8 cellular contexts compared by ENCODE assay signal in genomic region chr14:24332094-24332983, GRCh38. TPM values are rescaled to one million over a fixed set of nuclear protein-coding genes. Genes with fewer than 3 reads are reported as not detected.
DNase-seq lines count a peak whose midpoint lies in the region; ATAC-seq and TF ChIP-seq lines count a peak whose summit lies in the region.

No MANE protein-coding gene starts in this region.

- 19 to 23% methylated on average over 34 to 62 of the region's 62 CpGs for WGBS in testis, 2 donors

- H3K79me2 ChIP-seq in PC-9 (ENCODE audit: low read depth): no peaks in the 10 kb centered on the region

- H3K36me3 ChIP-seq in HUES48 (ENCODE audit: control insufficient read depth, insufficient read depth, low read length) (no peaks in the 10 kb centered on the region), PC-9 (ENCODE audit: low read depth) (no peaks in the 10 kb centered on the region), testis (ENCODE audit: low read depth, missing control alignments) (no peaks in the 10 kb centered on the region)

- TF ChIP-seq CTCF in PC-9 (conservative IDR thresholded peaks at IDR 0.05) (peak; percentile 45; the same call in 1 of the 2 replicates), fibroblast of villous mesenchyme (IDR thresholded peaks at IDR 0.05; ENCODE audit: insufficient read depth, low read depth, low read length) (peak; percentile 78), testis (IDR thresholded peaks at IDR 0.05) (peak; percentile 49 to 78 (median 72))

- POLR2A ChIA-PET in PC-9 (lab: Charles Lee; ENCODE audit: unreplicated experiment): interaction anchor here (0.5 to 1.1 kb wide), 3 partner anchors 73 to 99 kb away, joined by 3 to 5 read pairs (median 3); no protein-coding TSS in a partner anchor

- peaks cover 30% of the 10 kb centered on the region for H3K36me3 Mint-ChIP-seq in activated T-helper 17 cell treated with anti-CD3 and anti-CD28 coated beads, Interleukin-2, amount 50 U/mL, for 72 hours (ENCODE audit: low read depth)

- DNase-seq in DMS153 (lab: John Stamatoyannopoulos, UW): peak; percentile 79
- DNase-seq in PC-9: peak in 1 of 2 experiments; percentile 53
- DNase-seq in fibroblast of villous mesenchyme (ENCODE audit: low read depth): peak; percentile 56
- peak in 31 of 56 donors; percentile 5 to 77 (median 33) for DNase-seq in nucleus accumbens (lab: John Stamatoyannopoulos, UW)
- peak; percentile 79 for DNase-seq in testis

- no peaks in the 10 kb centered on the region for H3F3A ChIP-seq in PC-9 (ENCODE audit: insufficient read depth, low read depth)

- no TSS peak for BruUV-seq in PC-9 (replicated peaks; lab: Mats Ljungman, UMichigan)

- no peak overlapping the region for H2AFZ ChIP-seq in PC-9

- no peak for TF ChIP-seq POLR2A in testis (IDR thresholded peaks at IDR 0.05)

- peaks cover 20% of the 10 kb centered on the region for H3K4me1 Mint-ChIP-seq in activated T-helper 17 cell treated with anti-CD3 and anti-CD28 coated beads, Interleukin-2, amount 50 U/mL, for 72 hours

- H3K4me1 ChIP-seq in HUES48 (ENCODE audit: control insufficient read depth, insufficient read depth, low read length) (peaks cover 10% of the 10 kb centered on the region; the same call in 1 of the 2 replicates), PC-9 (replicated peaks; ENCODE audit: insufficient read depth) (peaks cover 3% of the 10 kb centered on the region; the same call in 1 of the 2 replicates), testis (peaks cover 21% of the 10 kb centered on the region)

- no peaks in the 10 kb centered on the region for H4K20me1 ChIP-seq in PC-9 (ENCODE audit: insufficient read depth)

- H3K9me3 ChIP-seq in HUES48 (ENCODE audit: control insufficient read depth, insufficient read depth, low read length) (no peaks in the 10 kb centered on the region), PC-9 (ENCODE audit: insufficient read depth, low read depth) (no peaks in the 10 kb centered on the region), testis (no peaks in the 10 kb centered on the region)

- H3K27ac Mint-ChIP-seq in activated T-helper 17 cell treated with anti-CD3 and anti-CD28 coated beads, Interleukin-2, amount 50 U/mL, for 72 hours: peak overlapping the region; percentile 77

- intact Hi-C loops in PC-9 (cut with micrococcal nuclease; ENCODE audit: unreplicated experiment): loop anchor here (2.0 kb wide), 1 partner anchor 346 kb away; no protein-coding TSS in a partner anchor
- intact Hi-C loops in testis (cut with DNase I; ENCODE audit: low total_unique reads): loop anchor here (5.0 kb wide), 1 partner anchor 100 kb away; no protein-coding TSS in a partner anchor

- no peak overlapping the region for H3K4me2 ChIP-seq in PC-9

- peak; percentile 86 for ATAC-seq in GM21423 (IDR thresholded peaks at IDR 0.05; ENCODE audit: unreplicated experiment)
- peak; percentile 76 for ATAC-seq in activated T-helper 17 cell treated with anti-CD3 and anti-CD28 coated beads, Interleukin-2, amount 50 U/mL, for 72 hours (replicated peaks)

- CTCF ChIA-PET in PC-9 (lab: Charles Lee): interaction anchor here (0.6 to 2.9 kb wide), 6 partner anchors 33 to 110 kb away, joined by 3 to 26 read pairs (median 7); partner anchors contain the start of genes DHRS1, NOP9 and TINF2

- H3K4me3 Mint-ChIP-seq in activated T-helper 17 cell treated with anti-CD3 and anti-CD28 coated beads, Interleukin-2, amount 50 U/mL, for 72 hours: peak overlapping the region; percentile 90

- no peaks in the 10 kb centered on the region for H3K9me2 ChIP-seq in PC-9 (ENCODE audit: insufficient read depth)

- H3K27ac ChIP-seq in HUES48 (ENCODE audit: low read depth, low read length) (no peak overlapping the region), PC-9 (no peak overlapping the region), testis (no peak overlapping the region)

- H3K27me3 Mint-ChIP-seq in activated T-helper 17 cell treated with anti-CD3 and anti-CD28 coated beads, Interleukin-2, amount 50 U/mL, for 72 hours: peaks cover 15% of the 10 kb centered on the region

- H3K9ac ChIP-seq in HUES48 (ENCODE audit: low read depth, low read length): no peak overlapping the region

- peaks cover 84% of the 10 kb centered on the region for H3K27me3 ChIP-seq in HUES48 (ENCODE audit: control insufficient read depth, insufficient read depth, low read length)
- no peaks in the 10 kb centered on the region for H3K27me3 ChIP-seq in PC-9 (ENCODE audit: insufficient read depth, low read depth)
- H3K27me3 ChIP-seq in testis: no peaks in the 10 kb centered on the region

- no peaks in the 10 kb centered on the region for H3K9me3 Mint-ChIP-seq in activated T-helper 17 cell treated with anti-CD3 and anti-CD28 coated beads, Interleukin-2, amount 50 U/mL, for 72 hours

- H3K4me3 ChIP-seq in HUES48 (ENCODE audit: low read depth, low read length) (peak overlapping the region; percentile 61), PC-9 (no peak overlapping the region), fibroblast of villous mesenchyme (ENCODE audit: low read depth, low read length) (no peak overlapping the region), testis (no peak overlapping the region)

RNA-seq across cellular contexts. Expression of gene ADCY4, which starts 2.5 kb away (rescaled TPM):
- total RNA-seq in PC-9 (2021) (1.8 and 2.0 TPM in 2 replicates), fibroblast of villous mesenchyme (4.2 and 18.1 TPM in 2 replicates), testis (10 to 100 TPM; 13.9 to 23.1 TPM)
- total RNA-seq in activated T-helper 17 cell treated with anti-CD3 and anti-CD28 coated beads, Interleukin-2, amount 50 U/mL, for 72 hours: 10 to 100 TPM in 1 of 2 donors, 1 to 10 TPM in 1; 2.3 to 10.5 TPM
- polyA plus RNA-seq in testis (ENCODE audit: insufficient read depth, low read depth, low replicate concordance): 10.0 TPM

RNA-seq across cellular contexts. Expression of gene RIPK3, which starts 7.5 kb away (rescaled TPM):
- total RNA-seq in PC-9 (2021) (4.0 and 6.4 TPM in 2 replicates), fibroblast of villous mesenchyme (0.32 and 3.9 TPM in 2 replicates), testis (10 to 100 TPM in 1 of 2 donors, 1 to 10 TPM in 1; 3.2 to 11.3 TPM)
- 10 to 100 TPM; 12.9 to 17.4 TPM for total RNA-seq in activated T-helper 17 cell treated with anti-CD3 and anti-CD28 coated beads, Interleukin-2, amount 50 U/mL, for 72 hours
- 2.8 TPM for polyA plus RNA-seq in testis (ENCODE audit: insufficient read depth, low read depth, low replicate concordance)

RNA-seq across cellular contexts. Expression of gene LTB4R, which starts 21.0 kb away (rescaled TPM):
- total RNA-seq in PC-9 (2021): 10.3 and 16.4 TPM in 2 replicates
- 10 to 100 TPM; 11.6 to 21.4 TPM for total RNA-seq in activated T-helper 17 cell treated with anti-CD3 and anti-CD28 coated beads, Interleukin-2, amount 50 U/mL, for 72 hours
- total RNA-seq in fibroblast of villous mesenchyme: 1.3 and 1.6 TPM in 2 replicates
- total RNA-seq in testis: 10 to 100 TPM; 10.3 to 10.9 TPM
- 5.5 TPM for polyA plus RNA-seq in testis (ENCODE audit: insufficient read depth, low read depth, low replicate concordance)

RNA-seq across cellular contexts. Expression of gene LTB4R2, which starts 22.4 kb away (rescaled TPM):
- total RNA-seq in PC-9 (2021) (15.0 and 26.1 TPM in 2 replicates), fibroblast of villous mesenchyme (3.9 and 6.8 TPM in 2 replicates), testis (10 to 100 TPM; 23.4 to 28.1 TPM)
- total RNA-seq in activated T-helper 17 cell treated with anti-CD3 and anti-CD28 coated beads, Interleukin-2, amount 50 U/mL, for 72 hours: 10 to 100 TPM in 1 of 2 donors, 1 to 10 TPM in 1; 8.7 to 13.5 TPM
- 4.2 TPM for polyA plus RNA-seq in testis (ENCODE audit: insufficient read depth, low read depth, low replicate concordance)

RNA-seq across cellular contexts. Expression of gene CIDEB, which starts 24.6 kb away (rescaled TPM):
- total RNA-seq in PC-9 (2021) (not detected in 2 replicates), fibroblast of villous mesenchyme (1.3 and 3.0 TPM in 2 replicates), testis (1 to 10 TPM; 3.8 to 6.6 TPM)
- total RNA-seq in activated T-helper 17 cell treated with anti-CD3 and anti-CD28 coated beads, Interleukin-2, amount 50 U/mL, for 72 hours: 10 to 100 TPM; 14.9 to 28.1 TPM
- polyA plus RNA-seq in testis (ENCODE audit: insufficient read depth, low read depth, low replicate concordance): 7.0 TPM
